ENCODE assay signal across 9 cellular contexts in genomic region chr5:176540956-176541337, GRCh38. TPM values are rescaled to one million over a fixed set of nuclear protein-coding genes. Genes with fewer than 3 reads are reported as not detected.
DNase-seq lines count a peak whose midpoint lies in the region; ATAC-seq and TF ChIP-seq lines count a peak whose summit lies in the region.
"Had no signal": no experiment of that assay in that cellular context is flagged by ENCODE, and none has a peak within 500 bp of the region (broad histone marks: within the 10 kb centered on the region; RNA-seq: fewer than 3 reads in every experiment).

No MANE protein-coding gene starts in this region.

- H3K9me3 Mint-ChIP-seq in activated T-cell treated with anti-CD3 and anti-CD28 coated beads, Interleukin-2, amount 50 U/mL, for 4 hours: no peaks in the 10 kb centered on the region
- no peaks in the 10 kb centered on the region for H3K9me3 Mint-ChIP-seq in activated CD8-positive, alpha-beta T cell treated with anti-CD3 and anti-CD28 coated beads for 36 hours
- no peaks in the 10 kb centered on the region for H3K9me3 Mint-ChIP-seq in immature natural killer cell
- H3K9me3 Mint-ChIP-seq in stimulated activated naive CD8-positive, alpha-beta T cell treated with anti-CD3 and anti-CD28 coated beads, Interleukin-15, amount 100 ng/mL, for 72 hours: no peaks in the 10 kb centered on the region

- peak overlapping the region; percentile 93 for H3K27ac Mint-ChIP-seq in activated CD8-positive, alpha-beta T cell treated with anti-CD3 and anti-CD28 coated beads for 36 hours
- peak overlapping the region; percentile 97 to 100 (median 98) for H3K27ac Mint-ChIP-seq in immature natural killer cell
- H3K27ac Mint-ChIP-seq in stimulated activated naive CD8-positive, alpha-beta T cell treated with anti-CD3 and anti-CD28 coated beads, Interleukin-15, amount 100 ng/mL, for 72 hours: peak overlapping the region; percentile 93 to 99

- peaks cover 0 to 41% (median 24%) of the 10 kb centered on the region in 4 donors for H3K4me1 ChIP-seq in sigmoid colon

- H3K36me3 Mint-ChIP-seq in activated T-cell treated with anti-CD3 and anti-CD28 coated beads, Interleukin-2, amount 50 U/mL, for 4 hours (ENCODE audit: insufficient read depth): no peaks in the 10 kb centered on the region
- H3K36me3 Mint-ChIP-seq in activated CD8-positive, alpha-beta T cell treated with anti-CD3 and anti-CD28 coated beads for 36 hours (ENCODE audit: low read depth): no peaks in the 10 kb centered on the region
- no peaks in the 10 kb centered on the region for H3K36me3 Mint-ChIP-seq in immature natural killer cell

- TF ChIP-seq POLR2A in sigmoid colon (IDR thresholded peaks at IDR 0.05): no peak

- intact Hi-C loops in activated CD8-positive, alpha-beta T cell treated with anti-CD3 and anti-CD28 coated beads for 36 hours (cut with micrococcal nuclease): no loop called here
- intact Hi-C loops in sigmoid colon (cut with DNase I): no loop called here

- ATAC-seq in activated T-cell treated with anti-CD3 and anti-CD28 coated beads, Interleukin-2, amount 50 U/mL, for 4 hours: no peak
- no peak for ATAC-seq in activated CD8-positive, alpha-beta T cell treated with anti-CD3 and anti-CD28 coated beads for 36 hours
- ATAC-seq in stimulated activated naive CD8-positive, alpha-beta T cell treated with anti-CD3 and anti-CD28 coated beads, Interleukin-15, amount 100 ng/mL, for 72 hours: no peak

- no peak for DNase-seq in activated T-cell treated with anti-CD3 and anti-CD28 coated beads, Interleukin-2, amount 50 U/mL, for 4 hours
- no peak for DNase-seq in activated T-cell treated with anti-CD3 and anti-CD28 coated beads, Interleukin-2, amount 50 U/mL, for 1 hour
- peak; percentile 70 for DNase-seq in activated CD8-positive, alpha-beta T cell treated with anti-CD3 and anti-CD28 coated beads for 36 hours
- DNase-seq in immature natural killer cell (peak; percentile 73 to 77 (median 74)), NAMALWA (ENCODE audit: low spot score) (no peak), sigmoid colon (no peak)
- DNase-seq in stimulated activated naive CD8-positive, alpha-beta T cell treated with anti-CD3 and anti-CD28 coated beads, Interleukin-15, amount 100 ng/mL, for 72 hours: peak in 1 of 2 donors; percentile 62
- no peak for DNase-seq in stimulated activated CD4-positive, alpha-beta T cell treated with anti-CD3 and anti-CD28 coated beads, Interleukin-4, amount 100 ng/mL, for 1 hour

- TF ChIP-seq CTCF in activated CD8-positive, alpha-beta T cell treated with anti-CD3 and anti-CD28 coated beads for 36 hours (IDR thresholded peaks at IDR 0.05): no peak
- TF ChIP-seq CTCF in sigmoid colon (IDR thresholded peaks at IDR 0.05): no peak

- peaks cover 63% of the 10 kb centered on the region for H3K4me1 Mint-ChIP-seq in activated T-cell treated with anti-CD3 and anti-CD28 coated beads, Interleukin-2, amount 50 U/mL, for 4 hours (ENCODE audit: low read depth)
- peaks cover 63% of the 10 kb centered on the region for H3K4me1 Mint-ChIP-seq in activated CD8-positive, alpha-beta T cell treated with anti-CD3 and anti-CD28 coated beads for 36 hours (ENCODE audit: low read depth)
- peaks cover 69 to 75% of the 10 kb centered on the region in 2 donors for H3K4me1 Mint-ChIP-seq in immature natural killer cell
- peaks cover 73% of the 10 kb centered on the region for H3K4me1 Mint-ChIP-seq in stimulated activated naive CD8-positive, alpha-beta T cell treated with anti-CD3 and anti-CD28 coated beads, Interleukin-15, amount 100 ng/mL, for 72 hours

- POLR2A ChIA-PET in activated CD8-positive, alpha-beta T cell treated with anti-CD3 and anti-CD28 coated beads for 36 hours (lab: Charles Lee): interaction anchor here (4.8 kb wide), 1 partner anchor 8 kb away, joined by 51 read pairs; no protein-coding TSS in a partner anchor

- 75 to 87% methylated on average over 8 of the region's 8 CpGs for WGBS in sigmoid colon, 2 donors

- no peak overlapping the region for H3K4me3 ChIP-seq in sigmoid colon

- H3K36me3 ChIP-seq in sigmoid colon: no peaks in the 10 kb centered on the region

- TF ChIP-seq EP300 in sigmoid colon (IDR thresholded peaks at IDR 0.05): no peak

- no peaks in the 10 kb centered on the region for H3K27me3 Mint-ChIP-seq in activated T-cell treated with anti-CD3 and anti-CD28 coated beads, Interleukin-2, amount 50 U/mL, for 4 hours (ENCODE audit: low read depth)
- no peaks in the 10 kb centered on the region for H3K27me3 Mint-ChIP-seq in activated CD8-positive, alpha-beta T cell treated with anti-CD3 and anti-CD28 coated beads for 36 hours
- H3K27me3 Mint-ChIP-seq in immature natural killer cell (ENCODE audit: low read depth in 3 of 3): peaks cover 19 to 31% (median 21%) of the 10 kb centered on the region in 3 donors
- no peaks in the 10 kb centered on the region for H3K27me3 Mint-ChIP-seq in stimulated activated naive CD8-positive, alpha-beta T cell treated with anti-CD3 and anti-CD28 coated beads, Interleukin-15, amount 100 ng/mL, for 72 hours

- CTCF ChIA-PET in activated CD8-positive, alpha-beta T cell treated with anti-CD3 and anti-CD28 coated beads for 36 hours (lab: Charles Lee): interaction anchor here (1.2 kb wide), 1 partner anchor 124 kb away, joined by 4 read pairs; no protein-coding TSS in a partner anchor

- no peaks in the 10 kb centered on the region for H3K9me3 ChIP-seq in sigmoid colon

- peak overlapping the region; percentile 83 for H3K4me3 Mint-ChIP-seq in activated T-cell treated with anti-CD3 and anti-CD28 coated beads, Interleukin-2, amount 50 U/mL, for 4 hours
- H3K4me3 Mint-ChIP-seq in activated CD8-positive, alpha-beta T cell treated with anti-CD3 and anti-CD28 coated beads for 36 hours: peak overlapping the region; percentile 84
- peak overlapping the region; percentile 85 to 95 (median 87) for H3K4me3 Mint-ChIP-seq in immature natural killer cell
- peak overlapping the region; percentile 83 to 87 for H3K4me3 Mint-ChIP-seq in stimulated activated naive CD8-positive, alpha-beta T cell treated with anti-CD3 and anti-CD28 coated beads, Interleukin-15, amount 100 ng/mL, for 72 hours

- no peaks in the 10 kb centered on the region for H3K27me3 ChIP-seq in sigmoid colon

- H3K27ac ChIP-seq in sigmoid colon: no peak overlapping the region

RNA-seq across cellular contexts. Expression of gene RNF44, which starts 3.7 kb away (rescaled TPM):
- total RNA-seq in activated T-cell treated with anti-CD3 and anti-CD28 coated beads, Interleukin-2, amount 50 U/mL, for 4 hours: 10 to 100 TPM; 55.0 to 58.5 (median 58.4) TPM
- 10 to 100 TPM; 55.3 to 62.7 TPM for total RNA-seq in activated CD8-positive, alpha-beta T cell treated with anti-CD3 and anti-CD28 coated beads for 36 hours
- polyA plus RNA-seq in immature natural killer cell: 1 to 10 TPM; 1.2 to 9.8 (median 2.0) TPM
- total RNA-seq in sigmoid colon: 10 to 100 TPM in 2 of 4 donors, 1 to 10 TPM in 2; 7.6 to 15.0 (median 11.1) TPM
- polyA plus RNA-seq in sigmoid colon: 10 to 100 TPM; 18.0 to 64.0 (median 25.4) TPM

RNA-seq across cellular contexts. Expression of gene CDHR2, which starts 8.2 kb away (rescaled TPM):
- under 1 TPM; 0.29 to 0.43 (median 0.33) TPM for total RNA-seq in activated T-cell treated with anti-CD3 and anti-CD28 coated beads, Interleukin-2, amount 50 U/mL, for 4 hours
- under 1 TPM; 0.23 to 0.47 TPM for total RNA-seq in activated CD8-positive, alpha-beta T cell treated with anti-CD3 and anti-CD28 coated beads for 36 hours
- polyA plus RNA-seq in immature natural killer cell (not detected), sigmoid colon (10 to 100 TPM in 2 of 3 donors, 1 to 10 TPM in 1; 9.6 to 57.9 (median 47.9) TPM)
- total RNA-seq in sigmoid colon: 1 to 10 TPM in 1 of 4 donors, under 1 TPM in 1, not detected in 2; 0.71 to 1.1 TPM
- polyA plus RNA-seq: AG04450 had no signal

Comparison
In these comparisons a context has a peak if more than half of its experiments do, and no peak if none do; other contexts are left out.
1. DNase-seq: peak in activated CD8-positive, alpha-beta T cell treated with anti-CD3 and anti-CD28 coated beads for 36 hours (single experiment) and immature natural killer cell (3 of 3); none in activated T-cell treated with anti-CD3 and anti-CD28 coated beads, Interleukin-2, amount 50 U/mL, for 4 hours (single experiment), activated T-cell treated with anti-CD3 and anti-CD28 coated beads, Interleukin-2, amount 50 U/mL, for 1 hour (single experiment), NAMALWA (single experiment), sigmoid colon (single experiment) and stimulated activated CD4-positive, alpha-beta T cell treated with anti-CD3 and anti-CD28 coated beads, Interleukin-4, amount 100 ng/mL, for 1 hour (single experiment).
2. Peak in every context shown above with its lines, with median percentiles within 50 percentile points of each other: H3K4me3 Mint-ChIP-seq and H3K27ac Mint-ChIP-seq.